In genomic region chr3:136929984-136930671, GRCh38 we compare ENCODE assay signal across 9 cellular contexts. TPM values are rescaled to one million over a fixed set of nuclear protein-coding genes. Genes with fewer than 3 reads are reported as not detected.
DNase-seq lines count a peak whose midpoint lies in the region; ATAC-seq and TF ChIP-seq lines count a peak whose summit lies in the region.
"Had no signal": no experiment of that assay in that cellular context is flagged by ENCODE, and none has a peak within 500 bp of the region (broad histone marks: within the 10 kb centered on the region; RNA-seq: fewer than 3 reads in every experiment).

No MANE protein-coding gene starts in this region.

- peaks cover 38% of the 10 kb centered on the region for H3K36me3 Mint-ChIP-seq in dendritic cell treated with granulocyte-macrophage colony-stimulating factor and Interleukin-4, amounts not matched to agents 40 ng/mL and 50 ng/mL, for 4 days (ENCODE audit: low read depth)
- H3K36me3 Mint-ChIP-seq in CD4-positive, alpha-beta memory T cell: peaks cover 37 to 44% of the 10 kb centered on the region in 2 donors

- POLR2A ChIA-PET in CD4-positive, alpha-beta memory T cell (lab: Charles Lee; ENCODE audit: partially characterized antibody): interaction anchor here (0.6 to 1.8 kb wide), 4 partner anchors 69 to 733 kb away, joined by 3 to 6 read pairs (median 6); partner anchors contain the start of gene STAG1

- no peaks in the 10 kb centered on the region for H3K9me2 ChIP-seq in Karpas-422 (replicated peaks; ENCODE audit: insufficient read depth, low read length)

- H3K27ac ChIP-seq in Karpas-422 (ENCODE audit: low read length) (peak overlapping the region; percentile 46), left lung (peak overlapping the region; percentile 28 to 51)
- no peak overlapping the region for H3K27ac ChIP-seq in CD4-positive, alpha-beta memory T cell (ENCODE audit: low read depth, low read length)

- H4K20me1 ChIP-seq in Karpas-422 (ENCODE audit: insufficient read depth, low read depth, low read length): no peaks in the 10 kb centered on the region

- no peak for TF ChIP-seq CTCF in left lung (IDR thresholded peaks at IDR 0.05)

- H3K27me3 ChIP-seq in Karpas-422 (ENCODE audit: low read length) (no peaks in the 10 kb centered on the region), left lung (no peaks in the 10 kb centered on the region)
- H3K27me3 ChIP-seq in CD4-positive, alpha-beta memory T cell (ENCODE audit: insufficient read depth, low read length): no peaks in the 10 kb centered on the region

- H3K79me2 ChIP-seq in Karpas-422 (ENCODE audit: low read length): peaks cover 96% of the 10 kb centered on the region

- CTCF ChIA-PET in CD4-positive, alpha-beta memory T cell (lab: Charles Lee; ENCODE audit: partially characterized antibody): interaction anchor here (1.8 kb wide), 1 partner anchor 17 kb away, joined by 3 read pairs; no protein-coding TSS in a partner anchor

- H3K27ac Mint-ChIP-seq in dendritic cell treated with granulocyte-macrophage colony-stimulating factor and Interleukin-4, amounts not matched to agents 40 ng/mL and 50 ng/mL, for 4 days: peak overlapping the region; percentile 87
- peak overlapping the region in 1 of 7 donors; percentile 48 for H3K27ac Mint-ChIP-seq in CD4-positive, alpha-beta memory T cell

- no peaks in the 10 kb centered on the region for H3K9me3 Mint-ChIP-seq in dendritic cell treated with granulocyte-macrophage colony-stimulating factor and Interleukin-4, amounts not matched to agents 40 ng/mL and 50 ng/mL, for 4 days
- H3K9me3 Mint-ChIP-seq in CD4-positive, alpha-beta memory T cell: no peaks in the 10 kb centered on the region
- H3K9me3 Mint-ChIP-seq: IgD-negative memory B cell had no signal

- no peaks in the 10 kb centered on the region for H3K27me3 Mint-ChIP-seq in dendritic cell treated with granulocyte-macrophage colony-stimulating factor and Interleukin-4, amounts not matched to agents 40 ng/mL and 50 ng/mL, for 4 days
- no peaks in the 10 kb centered on the region for H3K27me3 Mint-ChIP-seq in CD4-positive, alpha-beta memory T cell
- H3K27me3 Mint-ChIP-seq: IgD-negative memory B cell had no signal

- H3K4me2 ChIP-seq in Karpas-422 (ENCODE audit: low read depth, low read length, poor library complexity, severe bottlenecking): no peak overlapping the region

- H3K9ac ChIP-seq in Karpas-422 (ENCODE audit: low read length): no peak overlapping the region

- DNase-seq in Karpas-422 (no peak), left lung (peak in 1 of 2 donors; percentile 59), stromal cell of bone marrow (ENCODE audit: low read depth) (peak; percentile 22), COLO668 (lab: John Stamatoyannopoulos, UW; ENCODE audit: unreplicated experiment) (no peak), G401 (ENCODE audit: low spot score) (no peak)
- DNase-seq in CD4-positive, alpha-beta memory T cell: no peak
- no peak for DNase-seq in activated T-cell treated with anti-CD3 and anti-CD28 coated beads, Interleukin-2, amount 50 U/mL, for 48 hours

- in situ Hi-C loops in G401 (cut with HindIII; ENCODE audit: low sequenced_read_pairs): no loop called here

- H3K4me3 Mint-ChIP-seq in dendritic cell treated with granulocyte-macrophage colony-stimulating factor and Interleukin-4, amounts not matched to agents 40 ng/mL and 50 ng/mL, for 4 days: peak overlapping the region; percentile 64
- peak overlapping the region in 1 of 8 donors; percentile 9 for H3K4me3 Mint-ChIP-seq in CD4-positive, alpha-beta memory T cell

- peak; percentile 81 for ATAC-seq in left lung

- H2AFZ ChIP-seq in Karpas-422 (ENCODE audit: low read length): no peak overlapping the region

- intact Hi-C loops in dendritic cell treated with granulocyte-macrophage colony-stimulating factor and Interleukin-4, amounts not matched to agents 40 ng/mL and 50 ng/mL, for 4 days (cut with micrococcal nuclease): loop anchor here (5.0 to 10.0 kb wide), 4 partner anchors 45 to 735 kb away; partner anchors contain the start of gene MSL2
- intact Hi-C loops in left lung (cut with DNase I): no loop called here
- intact Hi-C loops in CD4-positive, alpha-beta memory T cell (cut with micrococcal nuclease): loop anchor here (5.0 kb wide), 1 partner anchor 33 kb away; no protein-coding TSS in a partner anchor

- H3K36me3 ChIP-seq in Karpas-422 (ENCODE audit: insufficient read depth, low read length): peaks cover 45% of the 10 kb centered on the region
- H3K36me3 ChIP-seq in left lung: peaks cover 0 to 11% of the 10 kb centered on the region in 2 donors
- no peaks in the 10 kb centered on the region for H3K36me3 ChIP-seq in CD4-positive, alpha-beta memory T cell (ENCODE audit: insufficient read depth, low read length)

- peaks cover 43% of the 10 kb centered on the region for H3K4me1 Mint-ChIP-seq in dendritic cell treated with granulocyte-macrophage colony-stimulating factor and Interleukin-4, amounts not matched to agents 40 ng/mL and 50 ng/mL, for 4 days (ENCODE audit: low read depth)
- H3K4me1 Mint-ChIP-seq in CD4-positive, alpha-beta memory T cell: peaks cover 35 to 76% (median 61%) of the 10 kb centered on the region in 4 donors

- H3K9me3 ChIP-seq in Karpas-422 (ENCODE audit: low read length): no peaks in the 10 kb centered on the region
- H3K9me3 ChIP-seq in left lung: no peaks in the 10 kb centered on the region
- no peaks in the 10 kb centered on the region for H3K9me3 ChIP-seq in CD4-positive, alpha-beta memory T cell (ENCODE audit: control insufficient read depth in 1 of 2, low read length in 2 of 2)

- peaks cover 33% of the 10 kb centered on the region for H3K4me1 ChIP-seq in Karpas-422 (ENCODE audit: low read length)
- peaks cover 9 to 55% of the 10 kb centered on the region in 2 donors for H3K4me1 ChIP-seq in left lung
- peaks cover 52% of the 10 kb centered on the region for H3K4me1 ChIP-seq in CD4-positive, alpha-beta memory T cell (ENCODE audit: insufficient read depth, low read length)

- no peak overlapping the region for H3K4me3 ChIP-seq in Karpas-422 (ENCODE audit: low read length)
- peak overlapping the region in 1 of 2 donors; percentile 20 for H3K4me3 ChIP-seq in left lung
- no peak overlapping the region for H3K4me3 ChIP-seq in CD4-positive, alpha-beta memory T cell (ENCODE audit: low read length in 2 of 2)

RNA-seq across cellular contexts. Expression of gene IL20RB, which starts 27.7 kb away (rescaled TPM):
- total RNA-seq in Karpas-422 (2014; rRNA removed; shearing (Covaris generic); ENCODE audit: low replicate concordance): 1.1 and 3.2 TPM in 2 replicates
- total RNA-seq in left lung: 1 to 10 TPM in 1 of 2 donors, under 1 TPM in 1; 0.61 to 1.9 TPM
- total RNA-seq in G401 (2014; rRNA removed; shearing (Covaris generic)): 0.25 and 3.3 TPM in 2 replicates
- total RNA-seq in CD4-positive, alpha-beta memory T cell: 1 to 10 TPM; 1.5 to 2.7 TPM
- 1 to 10 TPM in 1 of 2 donors, not detected in 1; 1.4 TPM for polyA plus RNA-seq in CD4-positive, alpha-beta memory T cell
- polyA plus RNA-seq: IgD-negative memory B cell had no signal

Comparison
In these comparisons a context has a peak if more than half of its experiments do, and no peak if none do; other contexts are left out.
1. intact Hi-C loops: an anchor here in dendritic cell treated with granulocyte-macrophage colony-stimulating factor and Interleukin-4, amounts not matched to agents 40 ng/mL and 50 ng/mL, for 4 days (5.0 to 10.0 kb wide) and CD4-positive, alpha-beta memory T cell (5.0 kb wide); none called in left lung.